In genomic region chr6:114096553-114097172, GRCh38 we compare ENCODE assay signal across 8 cellular contexts.
DNase-seq lines count a peak whose midpoint lies in the region; ATAC-seq and TF ChIP-seq lines count a peak whose summit lies in the region.

No MANE protein-coding gene starts in this region.

- no peak overlapping the region for H3K4me3 ChIP-seq in cardiac fibroblast (replicated peaks in 1 of 2; ENCODE audit: low read depth in 2 of 2, low read length in 2 of 2)

- no peak overlapping the region for H3K4me3 Mint-ChIP-seq in nephron

- no peaks in the 10 kb centered on the region for H3K27me3 Mint-ChIP-seq in nephron (ENCODE audit: low read depth)

- H3K9me3 Mint-ChIP-seq in nephron = no peaks in the 10 kb centered on the region

- peak; percentile 18 for DNase-seq in stimulated activated CD4-positive, alpha-beta T cell treated with anti-CD3 and anti-CD28 coated beads, Interleukin-15, amount 100 ng/mL, for 24 hours
- DNase-seq in stimulated activated CD4-positive, alpha-beta T cell treated with anti-CD3 and anti-CD28 coated beads, Interleukin-12 subunit alpha, Interleukin-12 subunit beta, amount 100 ng/mL, for 4 hours = no peak
- peak; percentile 54 for DNase-seq in NCI-H69 (lab: John Stamatoyannopoulos, UW)
- DNase-seq in cardiac fibroblast (ENCODE audit: low read depth in 2 of 2) = peak; percentile 57 to 68
- DNase-seq in foreskin melanocyte = no peak

- H3K4me1 Mint-ChIP-seq in nephron = no peaks in the 10 kb centered on the region

- H3K36me3 Mint-ChIP-seq in nephron (ENCODE audit: low read depth) = no peaks in the 10 kb centered on the region

- ATAC-seq in HG02610 (IDR thresholded peaks at IDR 0.05; ENCODE audit: unreplicated experiment) = peak; percentile 43
- no peak for ATAC-seq in HG03565 (IDR thresholded peaks at IDR 0.05; ENCODE audit: unreplicated experiment)

- TF ChIP-seq CTCF in cardiac fibroblast (IDR thresholded peaks at IDR 0.05; ENCODE audit: low read depth, low read length) = peak; percentile 70
- TF ChIP-seq CTCF in nephron (IDR thresholded peaks at IDR 0.05; ENCODE audit: unreplicated experiment in 3 of 3) = peak; percentile 80 to 89 (median 87)

- H3K27ac Mint-ChIP-seq in nephron = no peak overlapping the region

Comparison
In these comparisons a context has a peak if more than half of its experiments do, and no peak if none do; other contexts are left out.
1. DNase-seq: peak in stimulated activated CD4-positive, alpha-beta T cell treated with anti-CD3 and anti-CD28 coated beads, Interleukin-15, amount 100 ng/mL, for 24 hours (single experiment), NCI-H69 (single experiment) and cardiac fibroblast (2 of 2); none in stimulated activated CD4-positive, alpha-beta T cell treated with anti-CD3 and anti-CD28 coated beads, Interleukin-12 subunit alpha, Interleukin-12 subunit beta, amount 100 ng/mL, for 4 hours (single experiment) and foreskin melanocyte (single experiment).